In the genomic region with DNA sequence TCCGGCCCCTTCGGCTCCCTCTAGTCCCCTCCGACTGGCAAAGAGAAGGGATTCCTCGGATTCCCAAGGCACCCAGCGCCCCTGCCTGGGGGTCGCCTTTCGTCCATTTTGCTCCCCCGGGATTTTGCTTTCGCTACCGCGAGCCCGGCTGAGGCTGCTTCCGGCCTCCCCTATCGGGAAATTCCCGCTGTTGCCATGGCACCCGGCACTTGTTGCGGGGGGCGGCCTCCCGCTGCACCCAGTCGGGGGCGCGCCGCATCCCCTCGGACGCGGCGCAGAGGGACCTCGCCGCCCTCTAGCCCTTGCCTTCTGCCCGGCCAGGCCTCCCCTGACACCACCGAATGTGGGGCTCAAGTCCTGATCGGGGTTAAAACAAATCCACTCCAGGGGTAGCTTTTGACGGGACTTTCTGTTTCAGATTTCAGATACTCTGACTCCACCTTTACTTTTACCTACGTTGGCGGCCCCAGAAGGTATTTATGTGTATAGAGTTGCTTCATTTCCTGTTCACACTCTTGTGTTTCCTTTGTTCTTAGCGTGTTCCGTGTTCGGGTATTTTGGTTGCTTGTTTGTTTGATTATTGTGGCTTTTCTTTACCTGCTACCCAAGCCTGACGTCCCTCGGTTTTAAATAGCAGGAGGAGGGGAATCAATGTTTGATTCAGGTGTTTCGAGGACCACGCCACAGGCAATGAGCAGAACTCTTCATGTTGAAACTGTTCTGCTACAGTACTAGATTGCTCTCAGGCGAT, we compare ENCODE assay signal across 8 cellular contexts. TPM values are rescaled to one million over a fixed set of nuclear protein-coding genes. Genes with fewer than 3 reads are reported as not detected.
DNase-seq lines count a peak whose midpoint lies in the region; ATAC-seq and TF ChIP-seq lines count a peak whose summit lies in the region.

No MANE protein-coding gene starts in this region.

- peaks cover 4% of the 10 kb centered on the region for H3K4me1 ChIP-seq in A673 (ENCODE audit: insufficient read depth, low read length, poor library complexity, severe bottlenecking)

- peak overlapping the region; percentile 81 for H3K27ac ChIP-seq in A673 (ENCODE audit: low read depth, low read length, poor library complexity, severe bottlenecking)

- no peaks in the 10 kb centered on the region for H3K36me3 ChIP-seq in A673 (ENCODE audit: insufficient read depth, low read length, poor library complexity, severe bottlenecking)

- ATAC-seq in GM18517 (IDR thresholded peaks at IDR 0.05; ENCODE audit: unreplicated experiment): peak; percentile 87
- ATAC-seq in HG03025 (IDR thresholded peaks at IDR 0.05; ENCODE audit: low FRiP score, unreplicated experiment): peak; percentile 70
- peak; percentile 72 to 74 for ATAC-seq in naive B cell (ENCODE audit: low read depth in 2 of 2)

- H3K27ac Mint-ChIP-seq in naive B cell: peak overlapping the region; percentile 98 to 100 (median 100)

- no peak for TF ChIP-seq CTCF in A673 (conservative IDR thresholded peaks at IDR 0.05; ENCODE audit: low read depth, low read length)

- no TSS peak for BruUV-seq in A673 (replicated peaks; lab: Mats Ljungman, UMichigan)

- intact Hi-C loops in A673 (cut with micrococcal nuclease; ENCODE audit: unreplicated experiment): loop anchor here (5.0 kb wide), 1 partner anchor 79 kb away; no protein-coding TSS in a partner anchor

- H3K27me3 ChIP-seq in A673 (replicated peaks; ENCODE audit: insufficient read depth, low read depth, low read length, poor library complexity): no peaks in the 10 kb centered on the region

- H3K9me3 ChIP-seq in A673 (ENCODE audit: low read depth, low read length, poor library complexity, severe bottlenecking): no peaks in the 10 kb centered on the region

- peak overlapping the region; percentile 94 to 100 (median 97) for H3K4me3 Mint-ChIP-seq in naive B cell

- CTCF ChIA-PET in A673 (lab: Charles Lee): no interaction called here

- TF ChIP-seq POLR2A in erythroblast (IDR thresholded peaks at IDR 0.05; ENCODE audit: low read length): no peak

- H3K4me1 Mint-ChIP-seq in naive B cell: peaks cover 37 to 57% (median 52%) of the 10 kb centered on the region in 3 donors

- H3K27me3 Mint-ChIP-seq in naive B cell: no peaks in the 10 kb centered on the region

- H3K36me3 Mint-ChIP-seq in naive B cell: no peaks in the 10 kb centered on the region

- POLR2A ChIA-PET in A673 (lab: Charles Lee; ENCODE audit: low non-redundant PET): no interaction called here

- H3K9me3 Mint-ChIP-seq in naive B cell: no peaks in the 10 kb centered on the region

- peak overlapping the region; percentile 66 for H3K4me3 ChIP-seq in A673 (ENCODE audit: low read depth, low read length, poor library complexity, severe bottlenecking)

- DNase-seq in A673 (ENCODE audit: low spot score): peak; percentile 77
- peak; percentile 76 to 90 for DNase-seq in NCI-H526 (lab: John Stamatoyannopoulos, UW)
- DNase-seq in activated CD8-positive, alpha-beta memory T cell treated with anti-CD3 and anti-CD28 coated beads, Interleukin-2, amount 50 U/mL, for 24 hours (ENCODE audit: extremely low read depth): peak; percentile 68
- DNase-seq in erythroblast (lab: John Stamatoyannopoulos, UW): peak; percentile 43 to 49
- peak; percentile 89 for DNase-seq in naive B cell
- peak; percentile 85 to 94 (median 90) for DNase-seq in stimulated activated naive CD4-positive, alpha-beta T cell (lab: John Stamatoyannopoulos, UW)

RNA-seq across cellular contexts. Expression of gene PARP8, which starts 1.4 kb away (rescaled TPM):
- total RNA-seq in A673 (2021): 17.7 and 18.0 TPM in 2 replicates
- polyA plus RNA-seq in naive B cell (ENCODE audit: low read depth in 6 of 6): 10 to 100 TPM; 10.1 to 63.7 (median 46.9) TPM

Comparison
In these comparisons a context has a peak if more than half of its experiments do, and no peak if none do; other contexts are left out.
1. Peak in every context shown above with its lines: DNase-seq, ATAC-seq, H3K4me3 ChIP-seq and H3K27ac ChIP-seq.